In the genomic region with DNA sequence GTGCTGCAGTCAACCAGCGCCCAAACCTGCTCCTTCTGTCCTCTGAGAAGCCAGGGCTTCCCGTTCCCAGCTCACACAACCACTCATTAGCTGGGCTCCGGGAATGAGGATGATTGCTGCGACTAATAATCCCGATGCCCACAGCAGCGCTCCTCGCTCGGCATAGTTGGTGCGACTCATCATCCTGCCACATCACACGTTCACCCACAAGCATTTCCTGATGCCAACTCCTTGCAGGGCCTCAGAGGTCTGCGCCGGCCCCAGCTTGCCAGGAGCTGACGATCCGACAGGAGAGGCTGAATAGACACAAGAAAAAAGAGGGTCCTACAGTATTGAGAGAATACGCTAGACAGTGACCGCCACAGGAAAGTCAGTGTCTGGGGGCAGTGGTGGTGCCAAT, we compare ENCODE assay signal across 15 cellular contexts. TPM values are rescaled to one million over a fixed set of nuclear protein-coding genes. Genes with fewer than 3 reads are reported as not detected.
DNase-seq lines count a peak whose midpoint lies in the region; ATAC-seq and TF ChIP-seq lines count a peak whose summit lies in the region.
"Had no signal": no experiment of that assay in that cellular context is flagged by ENCODE, and none has a peak within 500 bp of the region (broad histone marks: within the 10 kb centered on the region; RNA-seq: fewer than 3 reads in every experiment).

No MANE protein-coding gene starts in this region.

- no peaks in the 10 kb centered on the region for H3K27me3 Mint-ChIP-seq in stimulated activated naive CD8-positive, alpha-beta T cell treated with anti-CD3 and anti-CD28 coated beads, Interleukin-15, amount 100 ng/mL, for 72 hours
- H3K27me3 Mint-ChIP-seq in activated T-helper 1 cell treated with anti-CD3 and anti-CD28 coated beads, Interleukin-12 subunit alpha, Interleukin-12 subunit beta, Interleukin-2, Interleukin-4 antibody, amounts not matched to agents 30 ng/mL and 10 ng/mL and 1 ng/mL, durations not matched to agents 14 hours and 24 hours and 36 hours (ENCODE audit: insufficient read depth) = peaks cover 2% of the 10 kb centered on the region
- H3K27me3 Mint-ChIP-seq: B cell had no signal

- no peak overlapping the region for H3K27ac Mint-ChIP-seq in stimulated activated naive CD8-positive, alpha-beta T cell treated with anti-CD3 and anti-CD28 coated beads, Interleukin-15, amount 100 ng/mL, for 72 hours
- H3K27ac Mint-ChIP-seq in activated T-helper 1 cell treated with anti-CD3 and anti-CD28 coated beads, Interleukin-12 subunit alpha, Interleukin-12 subunit beta, Interleukin-2, Interleukin-4 antibody, amounts not matched to agents 30 ng/mL and 10 ng/mL and 1 ng/mL, durations not matched to agents 14 hours and 24 hours and 36 hours = peak overlapping the region; percentile 22
- H3K27ac Mint-ChIP-seq: activated CD8-positive, alpha-beta memory T cell treated with anti-CD3 and anti-CD28 coated beads, Interleukin-2, amount 10 ng/mL, durations not matched to agents 7 days and 5 days; B cell had no signal

- peak overlapping the region; percentile 4 to 13 for H3K4me3 Mint-ChIP-seq in stimulated activated naive CD8-positive, alpha-beta T cell treated with anti-CD3 and anti-CD28 coated beads, Interleukin-15, amount 100 ng/mL, for 72 hours
- H3K4me3 Mint-ChIP-seq in activated T-helper 1 cell treated with anti-CD3 and anti-CD28 coated beads, Interleukin-12 subunit alpha, Interleukin-12 subunit beta, Interleukin-2, Interleukin-4 antibody, amounts not matched to agents 30 ng/mL and 10 ng/mL and 1 ng/mL, durations not matched to agents 14 hours and 24 hours and 36 hours = no peak overlapping the region
- H3K4me3 Mint-ChIP-seq: activated CD8-positive, alpha-beta memory T cell treated with anti-CD3 and anti-CD28 coated beads, Interleukin-2, amount 10 ng/mL, durations not matched to agents 7 days and 5 days; B cell had no signal

- no peaks in the 10 kb centered on the region for H3K9me3 Mint-ChIP-seq in stimulated activated naive CD8-positive, alpha-beta T cell treated with anti-CD3 and anti-CD28 coated beads, Interleukin-15, amount 100 ng/mL, for 72 hours
- no peaks in the 10 kb centered on the region for H3K9me3 Mint-ChIP-seq in activated T-helper 1 cell treated with anti-CD3 and anti-CD28 coated beads, Interleukin-12 subunit alpha, Interleukin-12 subunit beta, Interleukin-2, Interleukin-4 antibody, amounts not matched to agents 30 ng/mL and 10 ng/mL and 1 ng/mL, durations not matched to agents 14 hours and 24 hours and 36 hours

- no peak for TF ChIP-seq CTCF in fibroblast of the aortic adventitia (IDR thresholded peaks at IDR 0.05; ENCODE audit: insufficient read depth, low read length)

- peaks cover 8% of the 10 kb centered on the region for H3K4me1 Mint-ChIP-seq in stimulated activated naive CD8-positive, alpha-beta T cell treated with anti-CD3 and anti-CD28 coated beads, Interleukin-15, amount 100 ng/mL, for 72 hours
- no peaks in the 10 kb centered on the region for H3K4me1 Mint-ChIP-seq in activated T-helper 1 cell treated with anti-CD3 and anti-CD28 coated beads, Interleukin-12 subunit alpha, Interleukin-12 subunit beta, Interleukin-2, Interleukin-4 antibody, amounts not matched to agents 30 ng/mL and 10 ng/mL and 1 ng/mL, durations not matched to agents 14 hours and 24 hours and 36 hours (ENCODE audit: low read depth)
- H3K4me1 Mint-ChIP-seq: B cell had no signal

- no peak for ATAC-seq in stimulated activated naive CD8-positive, alpha-beta T cell treated with anti-CD3 and anti-CD28 coated beads, Interleukin-15, amount 100 ng/mL, for 72 hours
- ATAC-seq in stimulated activated naive CD8-positive, alpha-beta T cell treated with anti-CD3 and anti-CD28 coated beads, Interleukin-15, Interleukin-2, amounts not matched to agents 100 U/mL and 50 U/mL, for 24 hours = no peak
- ATAC-seq in HG03159 (IDR thresholded peaks at IDR 0.05; ENCODE audit: unreplicated experiment) (no peak), GM18517 (IDR thresholded peaks at IDR 0.05; ENCODE audit: unreplicated experiment) (no peak), HG02981 (IDR thresholded peaks at IDR 0.05; ENCODE audit: unreplicated experiment) (no peak)
- ATAC-seq: activated CD8-positive, alpha-beta memory T cell treated with anti-CD3 and anti-CD28 coated beads, Interleukin-2, amount 10 ng/mL, durations not matched to agents 7 days and 5 days; GM12878; right lobe of liver had no signal

- H3K36me3 Mint-ChIP-seq in activated T-helper 1 cell treated with anti-CD3 and anti-CD28 coated beads, Interleukin-12 subunit alpha, Interleukin-12 subunit beta, Interleukin-2, Interleukin-4 antibody, amounts not matched to agents 30 ng/mL and 10 ng/mL and 1 ng/mL, durations not matched to agents 14 hours and 24 hours and 36 hours (ENCODE audit: low read depth) = no peaks in the 10 kb centered on the region
- H3K36me3 Mint-ChIP-seq: activated CD8-positive, alpha-beta memory T cell treated with anti-CD3 and anti-CD28 coated beads, Interleukin-2, amount 10 ng/mL, durations not matched to agents 7 days and 5 days had no signal

- no peak for DNase-seq in stimulated activated naive CD8-positive, alpha-beta T cell treated with anti-CD3 and anti-CD28 coated beads, Interleukin-15, amount 100 ng/mL, for 72 hours
- no peak for DNase-seq in stimulated activated naive CD8-positive, alpha-beta T cell treated with anti-CD3 and anti-CD28 coated beads, Interleukin-15, Interleukin-2, amounts not matched to agents 100 U/mL and 50 U/mL, for 24 hours
- DNase-seq in activated T-helper 1 cell treated with anti-CD3 and anti-CD28 coated beads, Interleukin-12 subunit alpha, Interleukin-12 subunit beta, Interleukin-2, Interleukin-4 antibody, amounts not matched to agents 30 ng/mL and 10 ng/mL and 1 ng/mL, durations not matched to agents 14 hours and 24 hours and 36 hours (ENCODE audit: low spot score) = no peak
- DNase-seq in fibroblast of the aortic adventitia (ENCODE audit: low read depth) (peak; percentile 25), DMS79 (lab: John Stamatoyannopoulos, UW) (no peak)
- DNase-seq: activated CD8-positive, alpha-beta memory T cell treated with anti-CD3 and anti-CD28 coated beads, Interleukin-2, amount 10 ng/mL, durations not matched to agents 7 days and 5 days; effector CD8-positive, alpha-beta T cell; left ventricle myocardium inferior; NCI-H1092 treated with DMSO at 0.1 percent for 48 hours; right lobe of liver had no signal

- H3K4me3 ChIP-seq in fibroblast of the aortic adventitia (ENCODE audit: low read depth, low read length) = no peak overlapping the region
- H3K4me3 ChIP-seq: GM12878, left ventricle myocardium inferior, right lobe of liver had no signal

- intact Hi-C loops in activated T-helper 1 cell treated with anti-CD3 and anti-CD28 coated beads, Interleukin-12 subunit alpha, Interleukin-12 subunit beta, Interleukin-2, Interleukin-4 antibody, amounts not matched to agents 30 ng/mL and 10 ng/mL and 1 ng/mL, durations not matched to agents 14 hours and 24 hours and 36 hours (cut with micrococcal nuclease) = no loop called here

RNA-seq across cellular contexts. Expression of gene CSNK1E, which starts 10.6 kb away (rescaled TPM):
- 151 and 154 TPM in 2 replicates for total RNA-seq in activated T-helper 1 cell treated with anti-CD3 and anti-CD28 coated beads, Interleukin-12 subunit alpha, Interleukin-12 subunit beta, Interleukin-2, Interleukin-4 antibody, amounts not matched to agents 30 ng/mL and 10 ng/mL and 1 ng/mL, durations not matched to agents 14 hours and 24 hours and 36 hours
- 31.5 and 94.7 TPM in 2 replicates for total RNA-seq in fibroblast of the aortic adventitia (ENCODE audit: low replicate concordance)

RNA-seq across cellular contexts. Expression of gene TMEM184B, which starts 55.0 kb away (rescaled TPM):
- 36.6 and 39.1 TPM in 2 replicates for total RNA-seq in activated T-helper 1 cell treated with anti-CD3 and anti-CD28 coated beads, Interleukin-12 subunit alpha, Interleukin-12 subunit beta, Interleukin-2, Interleukin-4 antibody, amounts not matched to agents 30 ng/mL and 10 ng/mL and 1 ng/mL, durations not matched to agents 14 hours and 24 hours and 36 hours
- total RNA-seq in fibroblast of the aortic adventitia (ENCODE audit: low replicate concordance) = 20.2 and 46.0 TPM in 2 replicates
